In the genomic region with DNA sequence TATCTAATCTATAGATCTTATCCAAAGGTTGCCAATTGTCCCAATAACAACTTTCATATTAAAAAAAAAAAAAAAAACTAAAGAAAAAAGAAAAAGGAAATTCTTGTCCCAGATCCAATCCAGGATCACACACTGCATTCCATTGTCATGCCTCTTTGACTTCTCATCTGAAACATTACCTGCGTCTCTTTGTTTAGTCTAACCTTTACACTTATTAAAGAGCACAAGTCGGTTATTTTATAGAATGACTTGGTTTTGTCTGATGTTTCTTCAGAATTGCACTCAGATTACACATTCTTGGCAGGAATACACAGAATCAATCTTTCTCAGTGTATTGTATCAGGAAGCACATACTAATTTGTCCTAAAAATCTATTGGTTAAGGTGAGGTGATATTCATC, we compare ENCODE assay signal across 19 cellular contexts.
"Had no signal": no experiment of that assay in that cellular context is flagged by ENCODE, and none has a peak within 500 bp of the region (broad histone marks: within the 10 kb centered on the region; RNA-seq: fewer than 3 reads in every experiment).

No MANE protein-coding gene starts in this region.

- H3K4me1 ChIP-seq: SJCRH30 had no signal

- DNase-seq: KBM-7, MG63, NCI-H1092 treated with DMSO at 0.1 percent for 48 hours, NCI-H1436, NCI-H187, NCI-H2029, NCI-H2081 treated with DMSO at 0.1 percent for 48 hours, NCI-H2171, NCI-H226, NCI-H446, NCI-H510A, NCI-H524 treated with DMSO at 0.1 percent for 48 hours, NCI-H774, SHP77 treated with DMSO at 0.1 percent for 48 hours, SJCRH30 had no signal

- H3K27ac ChIP-seq: RWPE1, SJCRH30 had no signal

- H3K36me3 ChIP-seq: MG63, SJCRH30 had no signal

- ATAC-seq: Panc1, Right ventricle myocardium inferior, SK-N-SH treated with all-trans-retinoic acid at 6 μM for 48 hours had no signal

- H3K4me3 ChIP-seq: MG63, SJCRH30 had no signal

- H3K9me3 ChIP-seq: MG63, SJCRH30 had no signal

- H3K27me3 ChIP-seq: MG63, SJCRH30 had no signal
